Comparison of ENCODE assay signal across 9 cellular contexts in the genomic region with DNA sequence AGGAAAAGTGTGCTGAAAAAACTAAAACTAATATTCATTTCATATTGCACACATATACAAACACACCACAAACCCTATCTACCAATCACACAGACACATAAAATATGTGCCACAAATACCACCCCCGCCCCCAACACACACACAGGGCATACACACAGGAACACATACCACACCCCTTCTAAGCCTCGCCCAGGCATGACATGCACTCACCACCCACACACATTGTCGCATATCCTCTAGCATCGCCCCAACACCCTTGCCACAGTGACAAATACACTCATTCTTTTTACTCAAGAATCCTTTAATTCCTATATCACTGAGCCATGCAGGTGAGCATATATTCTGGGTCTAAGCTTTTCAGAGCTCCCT. TPM values are rescaled to one million over a fixed set of nuclear protein-coding genes. Genes with fewer than 3 reads are reported as not detected.
DNase-seq lines count a peak whose midpoint lies in the region; ATAC-seq, FAIRE-seq and TF ChIP-seq lines count a peak whose summit lies in the region.
"Had no signal": no experiment of that assay in that cellular context is flagged by ENCODE, and none has a peak within 500 bp of the region (broad histone marks: within the 10 kb centered on the region; RNA-seq: fewer than 3 reads in every experiment).

No MANE protein-coding gene starts in this region.

- 45 to 57% methylated on average over 4 of the region's 4 CpGs for WGBS in upper lobe of left lung, 2 donors

- BruUV-seq in Caco-2 (replicated peaks; lab: Mats Ljungman, UMichigan): no TSS peak

- TF ChIP-seq EP300 in upper lobe of left lung (IDR thresholded peaks at IDR 0.05): no peak

- H3K27ac Mint-ChIP-seq in Caco-2 (ENCODE audit: unreplicated experiment) (peak overlapping the region; percentile 27), neural progenitor cell (peak overlapping the region; percentile 55)

- H3K4me2 ChIP-seq in neural progenitor cell: no peak overlapping the region

- H2AFZ ChIP-seq in neural progenitor cell (replicated peaks): no peak overlapping the region

- H3K27me3 ChIP-seq in Caco-2 (replicated peaks; ENCODE audit: control insufficient read depth, insufficient read depth, low read length): no peaks in the 10 kb centered on the region
- no peaks in the 10 kb centered on the region for H3K27me3 ChIP-seq in bronchial epithelial cell (ENCODE audit: control insufficient read depth, insufficient read depth, low read length)
- H3K27me3 ChIP-seq in neural progenitor cell: no peaks in the 10 kb centered on the region
- H3K27me3 ChIP-seq in upper lobe of left lung: no peaks in the 10 kb centered on the region

- H3K4me1 ChIP-seq in Caco-2: peaks cover 5% of the 10 kb centered on the region
- peaks cover 23% of the 10 kb centered on the region for H3K4me1 ChIP-seq in neural progenitor cell
- peaks cover 0 to 9% (median 0%) of the 10 kb centered on the region in 4 donors for H3K4me1 ChIP-seq in upper lobe of left lung

- no peak for FAIRE-seq in bronchial epithelial cell (lab: Jason Lieb, UNC)

- H3K9ac ChIP-seq in neural progenitor cell: no peak overlapping the region

- H4K20me1 ChIP-seq in neural progenitor cell (ENCODE audit: low read depth): no peaks in the 10 kb centered on the region

- H3K79me2 ChIP-seq in neural progenitor cell (ENCODE audit: low read depth): no peaks in the 10 kb centered on the region

- CTCF ChIA-PET in Caco-2 (lab: Charles Lee): interaction anchor here (1.5 to 1.6 kb wide), 2 partner anchors 258 to 289 kb away, joined by 8 to 9 read pairs; no protein-coding TSS in a partner anchor

- H3F3A ChIP-seq in neural progenitor cell (ENCODE audit: low read depth): peaks cover 13% of the 10 kb centered on the region

- H3K27me3 Mint-ChIP-seq in Caco-2 (ENCODE audit: insufficient read depth, unreplicated experiment): no peaks in the 10 kb centered on the region
- peaks cover 5% of the 10 kb centered on the region for H3K27me3 Mint-ChIP-seq in neural progenitor cell (ENCODE audit: insufficient read depth, low read depth)

- no peak for TF ChIP-seq POLR2A in upper lobe of left lung (IDR thresholded peaks at IDR 0.05)

- H3K9me3 ChIP-seq in Caco-2 (no peaks in the 10 kb centered on the region), neural progenitor cell (ENCODE audit: low read depth) (no peaks in the 10 kb centered on the region), upper lobe of left lung (no peaks in the 10 kb centered on the region)
- H3K9me3 ChIP-seq: HAP-1 had no signal

- H3K4me3 ChIP-seq in Caco-2 (ENCODE audit: low read depth, low read length) (no peak overlapping the region), bronchial epithelial cell (ENCODE audit: low read depth, low read length) (no peak overlapping the region), neural progenitor cell (no peak overlapping the region), upper lobe of left lung (no peak overlapping the region)
- H3K4me3 ChIP-seq: HAP-1 had no signal

- no peak overlapping the region for H3K27ac ChIP-seq in neural progenitor cell
- peak overlapping the region in 1 of 4 donors; percentile 57 for H3K27ac ChIP-seq in upper lobe of left lung

- H3K9me3 Mint-ChIP-seq in Caco-2 (ENCODE audit: unreplicated experiment) (no peaks in the 10 kb centered on the region), neural progenitor cell (no peaks in the 10 kb centered on the region)

- no peaks in the 10 kb centered on the region for H3K36me3 ChIP-seq in Caco-2 (ENCODE audit: control insufficient read depth, insufficient read depth, low read length)
- H3K36me3 ChIP-seq in bronchial epithelial cell (ENCODE audit: control insufficient read depth, insufficient read depth, low read length): no peaks in the 10 kb centered on the region
- no peaks in the 10 kb centered on the region for H3K36me3 ChIP-seq in neural progenitor cell
- no peaks in the 10 kb centered on the region for H3K36me3 ChIP-seq in upper lobe of left lung
- H3K36me3 ChIP-seq: HAP-1 had no signal

- ATAC-seq in HG02610 (IDR thresholded peaks at IDR 0.05; ENCODE audit: unreplicated experiment) (peak; percentile 89), upper lobe of left lung (ENCODE audit: low FRiP score in 2 of 2) (peak; percentile 57 to 65)

- no peak for TF ChIP-seq CTCF in Caco-2 (IDR thresholded peaks at IDR 0.05; ENCODE audit: insufficient read depth in 1 of 2, low read depth in 1 of 2, low read length in 1 of 2, severe bottlenecking in 1 of 2, unreplicated experiment in 1 of 2)
- no peak for TF ChIP-seq CTCF in bronchial epithelial cell (IDR thresholded peaks at IDR 0.05; ENCODE audit: insufficient read depth, low read length, severe bottlenecking)
- no peak for TF ChIP-seq CTCF in neural progenitor cell (IDR thresholded peaks at IDR 0.05)
- TF ChIP-seq CTCF in upper lobe of left lung (IDR thresholded peaks at IDR 0.05): no peak

- intact Hi-C loops in Caco-2 (cut with micrococcal nuclease; ENCODE audit: unreplicated experiment): no loop called here

- DNase-seq in Caco-2 (no peak), UCSD-AML1 (lab: John Stamatoyannopoulos, UW; ENCODE audit: unreplicated experiment) (peak; percentile 39), bronchial epithelial cell (ENCODE audit: low read depth) (peak; percentile 65), neural progenitor cell (ENCODE audit: low spot score) (no peak), upper lobe of left lung (peak in 1 of 2 donors; percentile 34), NCI-H1092 treated with DMSO at 0.1 percent for 48 hours (lab: John Stamatoyannopoulos, UW) (no peak), Kasumi-1 (lab: John Stamatoyannopoulos, UW) (no peak)

- peaks cover 23% of the 10 kb centered on the region for H3K4me1 Mint-ChIP-seq in Caco-2 (ENCODE audit: low read depth, unreplicated experiment)
- H3K4me1 Mint-ChIP-seq in neural progenitor cell: peaks cover 28% of the 10 kb centered on the region

- H3K36me3 Mint-ChIP-seq in Caco-2 (ENCODE audit: insufficient read depth, unreplicated experiment): no peaks in the 10 kb centered on the region
- no peaks in the 10 kb centered on the region for H3K36me3 Mint-ChIP-seq in neural progenitor cell

- POLR2A ChIA-PET in Caco-2 (lab: Charles Lee): interaction anchor here (0.8 kb wide), 1 partner anchor 24 kb away, joined by 3 read pairs; no protein-coding TSS in a partner anchor

- H3K4me3 Mint-ChIP-seq in Caco-2 (ENCODE audit: unreplicated experiment) (no peak overlapping the region), neural progenitor cell (peak overlapping the region; percentile 65)

RNA-seq across cellular contexts. Expression of a gene that starts 24.6 kb away (rescaled TPM):
- total RNA-seq in Caco-2 (2022) (52.2 and 55.8 TPM in 2 replicates), bronchial epithelial cell (8.7 and 11.5 TPM in 2 replicates), neural progenitor cell (ENCODE audit: low replicate concordance) (19.2 and 21.6 TPM in 2 replicates), upper lobe of left lung (10 to 100 TPM in 4 of 6 donors, 1 to 10 TPM in 2; 7.0 to 21.9 (median 12.4) TPM)

Comparison
In these comparisons a context has a peak if more than half of its experiments do, and no peak if none do; other contexts are left out.
1. DNase-seq: peak in UCSD-AML1 (single experiment) and bronchial epithelial cell (single experiment); none in Caco-2 (0 of 2), neural progenitor cell (single experiment), NCI-H1092 treated with DMSO at 0.1 percent for 48 hours (single experiment) and Kasumi-1 (0 of 2).